Comparison of ENCODE assay signal across 1 cellular context in genomic region chr15:40901053-40901443, GRCh38.
TF ChIP-seq lines count a peak whose summit lies in the region.

No MANE protein-coding gene starts in this region.

TF ChIP-seq in HepG2, 621 proteins besides CTCF, POLR2A, EP300 and RAD21:
- TF ChIP-seq ZMYM3 (CRISPR knock-in tag; IDR thresholded peaks at IDR 0.05) (peak; percentile 36; the same call in 1 of the 2 replicates), RFX1 (IDR thresholded peaks at IDR 0.05) (no peak), ZNF768 (CRISPR knock-in tag; IDR thresholded peaks at IDR 0.05) (peak; percentile 93), ZBTB4 (CRISPR knock-in tag; IDR thresholded peaks at IDR 0.05; ENCODE audit: borderline replicate concordance) (no peak)
